1 cellular context compared by ENCODE assay signal in the genomic region with DNA sequence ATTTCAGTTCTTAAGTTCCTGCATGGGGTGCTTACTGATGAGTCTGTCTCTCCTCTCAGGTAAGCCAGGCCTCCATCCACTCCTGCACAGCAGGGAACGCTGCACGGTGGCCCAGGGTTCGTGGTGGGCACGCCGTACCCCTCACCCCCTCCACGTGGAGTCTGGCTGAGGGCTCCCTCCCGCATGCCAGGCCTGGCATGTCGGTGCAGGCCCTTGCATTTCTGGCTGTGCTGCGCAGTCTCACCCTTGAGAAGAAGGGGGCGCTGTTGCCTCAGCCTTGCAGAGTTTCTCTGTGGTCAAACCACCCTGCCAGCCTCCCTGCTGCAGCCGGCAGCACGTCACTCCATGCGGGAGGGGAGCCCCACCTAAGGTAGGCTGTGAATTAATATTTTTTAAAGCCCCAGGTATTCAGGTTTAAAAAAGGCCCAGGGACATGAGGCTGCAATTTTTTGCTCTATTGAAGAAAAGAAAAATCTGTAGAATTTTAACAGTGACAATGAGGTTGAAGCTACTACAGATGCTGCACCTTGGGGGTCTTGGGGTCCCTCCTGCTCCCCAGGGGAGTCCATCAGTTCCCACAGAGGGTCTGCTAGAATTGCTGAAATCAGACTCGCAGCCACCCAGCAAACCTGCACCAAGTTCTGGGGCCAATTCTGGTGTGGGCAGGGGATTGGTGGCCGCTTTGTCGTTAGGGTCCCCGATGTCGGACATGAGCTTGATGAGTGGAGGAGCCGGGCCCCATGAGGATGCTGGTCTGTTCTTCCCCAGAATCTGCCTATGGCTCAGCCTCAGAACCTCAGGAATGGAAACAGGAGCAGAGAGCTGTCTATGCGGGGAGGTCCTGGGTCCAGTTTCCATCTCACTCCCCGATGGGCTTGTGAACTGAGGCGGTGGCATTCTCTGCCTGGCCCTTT.
TF ChIP-seq lines count a peak whose summit lies in the region.

No MANE protein-coding gene starts in this region.

TF ChIP-seq in HEK293, 187 proteins besides CTCF, POLR2A, EP300 and RAD21 (continued from another document):
- TF ChIP-seq ZBTB44 (tag by site-specific recombination; IDR thresholded peaks at IDR 0.05) (peak; percentile 78), ZNF785 (tag by site-specific recombination; IDR thresholded peaks at IDR 0.05) (no peak), ZNF529 (tag by site-specific recombination; IDR thresholded peaks at IDR 0.05; ENCODE audit: insufficient replicate concordance) (no peak), BCL11A (tag by site-specific recombination; IDR thresholded peaks at IDR 0.05; ENCODE audit: low read depth) (no peak), ZNF2 (tag by site-specific recombination; IDR thresholded peaks at IDR 0.05) (peak; percentile 99), ZNF76 (tag by site-specific recombination; IDR thresholded peaks at IDR 0.05; ENCODE audit: borderline replicate concordance, low read depth) (no peak), ZNF629 (tag by site-specific recombination; IDR thresholded peaks at IDR 0.05) (0 out of 2 replicates have a peak, but pooled peaks have one; percentile 16)
- TF ChIP-seq, protein P1, sequence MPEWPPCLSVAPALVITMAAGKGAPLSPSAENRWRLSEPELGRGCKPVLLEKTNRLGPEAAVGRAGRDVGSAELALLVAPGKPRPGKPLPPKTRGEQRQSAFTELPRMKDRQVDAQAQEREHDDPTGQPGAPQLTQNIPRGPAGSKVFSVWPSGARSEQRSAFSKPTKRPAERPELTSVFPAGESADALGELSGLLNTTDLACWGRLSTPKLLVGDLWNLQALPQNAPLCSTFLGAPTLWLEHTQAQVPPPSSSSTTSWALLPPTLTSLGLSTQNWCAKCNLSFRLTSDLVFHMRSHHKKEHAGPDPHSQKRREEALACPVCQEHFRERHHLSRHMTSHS (tag by site-specific recombination; IDR thresholded peaks at IDR 0.05), result no peak
- TF ChIP-seq, protein P2, sequence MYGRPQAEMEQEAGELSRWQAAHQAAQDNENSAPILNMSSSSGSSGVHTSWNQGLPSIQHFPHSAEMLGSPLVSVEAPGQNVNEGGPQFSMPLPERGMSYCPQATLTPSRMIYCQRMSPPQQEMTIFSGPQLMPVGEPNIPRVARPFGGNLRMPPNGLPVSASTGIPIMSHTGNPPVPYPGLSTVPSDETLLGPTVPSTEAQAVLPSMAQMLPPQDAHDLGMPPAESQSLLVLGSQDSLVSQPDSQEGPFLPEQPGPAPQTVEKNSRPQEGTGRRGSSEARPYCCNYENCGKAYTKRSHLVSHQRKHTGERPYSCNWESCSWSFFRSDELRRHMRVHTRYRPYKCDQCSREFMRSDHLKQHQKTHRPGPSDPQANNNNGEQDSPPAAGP (tag by site-specific recombination; IDR thresholded peaks at IDR 0.05), result peak; percentile 80
